In genomic region chr3:186099178-186099577, GRCh38 we compare ENCODE assay signal across 7 cellular contexts. TPM values are rescaled to one million over a fixed set of nuclear protein-coding genes. Genes with fewer than 3 reads are reported as not detected.
A peak's percentile ranks its signal among the peaks of the same experiment; 100 is the strongest.
DNase-seq lines count a peak whose midpoint lies in the region; TF ChIP-seq lines count a peak whose summit lies in the region.

No MANE protein-coding gene starts in this region.

- TF ChIP-seq CTCF in HEK293 (tag by site-specific recombination; IDR thresholded peaks at IDR 0.05) (no peak), stomach (IDR thresholded peaks at IDR 0.05) (no peak)

- peaks cover 84% of the 10 kb centered on the region for H3K27me3 Mint-ChIP-seq in T-helper 2 cell treated with Interferon-gamma antibody and Interleukin-4, amounts not matched to agents 5 μg/mL and 100 μg/mL, for 36 hours (ENCODE audit: low read depth)

- POLR2A ChIA-PET in HEK293 (lab: Yijun Ruan, JAX): no interaction called here

- no peak overlapping the region for H3K27ac Mint-ChIP-seq in T-helper 2 cell treated with Interferon-gamma antibody and Interleukin-4, amounts not matched to agents 5 μg/mL and 100 μg/mL, for 36 hours

- intact Hi-C loops in head of caudate nucleus (cut with DNase I): loop anchor here (5.0 kb wide), 1 partner anchor 52 kb away; no protein-coding TSS in a partner anchor
- intact Hi-C loops in stomach (cut with DNase I; ENCODE audit: low total_unique reads): no loop called here

- H3K4me1 Mint-ChIP-seq in T-helper 2 cell treated with Interferon-gamma antibody and Interleukin-4, amounts not matched to agents 5 μg/mL and 100 μg/mL, for 36 hours (ENCODE audit: low read depth): no peaks in the 10 kb centered on the region

- TF ChIP-seq EP300 in stomach (IDR thresholded peaks at IDR 0.05): no peak

- DNase-seq in SJCRH30 (peak; percentile 72 to 83), head of caudate nucleus (peak in 26 of 42 donors; percentile 15 to 80 (median 46)), stomach (peak; percentile 56), ecto neural progenitor cell (ENCODE audit: low spot score) (no peak), iPS-NIHi7 (ENCODE audit: extremely low spot score) (no peak)
- no peak for DNase-seq in T-helper 2 cell treated with Interferon-gamma antibody and Interleukin-4, amounts not matched to agents 5 μg/mL and 100 μg/mL, for 36 hours (ENCODE audit: low spot score)

- H3K9me3 Mint-ChIP-seq in T-helper 2 cell treated with Interferon-gamma antibody and Interleukin-4, amounts not matched to agents 5 μg/mL and 100 μg/mL, for 36 hours: no peaks in the 10 kb centered on the region

- H3K9me3 ChIP-seq in HEK293 (ENCODE audit: control insufficient read depth, insufficient read depth, low read depth, low read length) (no peaks in the 10 kb centered on the region), SJCRH30 (replicated peaks) (no peaks in the 10 kb centered on the region), stomach (no peaks in the 10 kb centered on the region)

- no peaks in the 10 kb centered on the region for H3K36me3 ChIP-seq in HEK293 (ENCODE audit: control insufficient read depth in 2 of 2, insufficient read depth in 1 of 2, low read length in 2 of 2)
- H3K36me3 ChIP-seq in SJCRH30: peaks cover 19% of the 10 kb centered on the region
- H3K36me3 ChIP-seq in stomach: no peaks in the 10 kb centered on the region

- H3K27ac ChIP-seq in HEK293 (ENCODE audit: extremely low read depth, low read depth, low read length) (no peak overlapping the region), SJCRH30 (peak overlapping the region; percentile 70), stomach (peak overlapping the region in 1 of 5 donors; percentile 54)

- TF ChIP-seq POLR2A in stomach (IDR thresholded peaks at IDR 0.05): no peak

- no peaks in the 10 kb centered on the region for H3K27me3 ChIP-seq in SJCRH30
- H3K27me3 ChIP-seq in stomach: peaks cover 0 to 51% (median 0%) of the 10 kb centered on the region in 3 donors

- H3K4me3 ChIP-seq in HEK293 (ENCODE audit: low read depth, low read length): no peak overlapping the region
- peak overlapping the region; percentile 53; the same call in 1 of the 2 replicates for H3K4me3 ChIP-seq in SJCRH30
- no peak overlapping the region for H3K4me3 ChIP-seq in stomach

- CTCF ChIA-PET in HEK293 (lab: Yijun Ruan, JAX): interaction anchor here (1.0 kb wide), 2 partner anchors 112 to 178 kb away, joined by 3 read pairs; no protein-coding TSS in a partner anchor

- H3K36me3 Mint-ChIP-seq in T-helper 2 cell treated with Interferon-gamma antibody and Interleukin-4, amounts not matched to agents 5 μg/mL and 100 μg/mL, for 36 hours (ENCODE audit: low read depth): no peaks in the 10 kb centered on the region

- H3K4me1 ChIP-seq in HEK293 (ENCODE audit: control insufficient read depth, insufficient read depth, low read length) (peaks cover 19% of the 10 kb centered on the region; the same call in 1 of the 2 replicates), SJCRH30 (peaks cover 33% of the 10 kb centered on the region), stomach (peaks cover 18 to 42% (median 33%) of the 10 kb centered on the region in 4 donors)

- 33 to 53% (median 38%) methylated on average over 5 of the region's 5 CpGs for WGBS in stomach, 5 donors

- no peak overlapping the region for H3K4me3 Mint-ChIP-seq in T-helper 2 cell treated with Interferon-gamma antibody and Interleukin-4, amounts not matched to agents 5 μg/mL and 100 μg/mL, for 36 hours

TF ChIP-seq in HEK293, 187 proteins besides CTCF, POLR2A, EP300 and RAD21 (continues in another document):
- TF ChIP-seq, protein P1, sequence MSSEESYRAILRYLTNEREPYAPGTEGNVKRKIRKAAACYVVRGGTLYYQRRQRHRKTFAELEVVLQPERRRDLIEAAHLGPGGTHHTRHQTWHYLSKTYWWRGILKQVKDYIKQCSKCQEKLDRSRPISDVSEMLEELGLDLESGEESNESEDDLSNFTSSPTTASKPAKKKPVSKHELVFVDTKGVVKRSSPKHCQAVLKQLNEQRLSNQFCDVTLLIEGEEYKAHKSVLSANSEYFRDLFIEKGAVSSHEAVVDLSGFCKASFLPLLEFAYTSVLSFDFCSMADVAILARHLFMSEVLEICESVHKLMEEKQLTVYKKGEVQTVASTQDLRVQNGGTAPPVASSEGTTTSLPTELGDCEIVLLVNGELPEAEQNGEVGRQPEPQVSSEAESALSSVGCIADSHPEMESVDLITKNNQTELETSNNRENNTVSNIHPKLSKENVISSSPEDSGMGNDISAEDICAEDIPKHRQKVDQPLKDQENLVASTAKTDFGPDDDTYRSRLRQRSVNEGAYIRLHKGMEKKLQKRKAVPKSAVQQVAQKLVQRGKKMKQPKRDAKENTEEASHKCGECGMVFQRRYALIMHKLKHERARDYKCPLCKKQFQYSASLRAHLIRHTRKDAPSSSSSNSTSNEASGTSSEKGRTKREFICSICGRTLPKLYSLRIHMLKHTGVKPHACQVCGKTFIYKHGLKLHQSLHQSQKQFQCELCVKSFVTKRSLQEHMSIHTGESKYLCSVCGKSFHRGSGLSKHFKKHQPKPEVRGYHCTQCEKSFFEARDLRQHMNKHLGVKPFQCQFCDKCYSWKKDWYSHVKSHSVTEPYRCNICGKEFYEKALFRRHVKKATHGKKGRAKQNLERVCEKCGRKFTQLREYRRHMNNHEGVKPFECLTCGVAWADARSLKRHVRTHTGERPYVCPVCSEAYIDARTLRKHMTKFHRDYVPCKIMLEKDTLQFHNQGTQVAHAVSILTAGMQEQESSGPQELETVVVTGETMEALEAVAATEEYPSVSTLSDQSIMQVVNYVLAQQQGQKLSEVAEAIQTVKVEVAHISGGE (tag by site-specific recombination; conservative IDR thresholded peaks at IDR 0.05; ENCODE audit: low read depth): no peak
- TF ChIP-seq YY2 (tag by site-specific recombination; IDR thresholded peaks at IDR 0.05) (no peak), ZNF843 (tag by site-specific recombination; IDR thresholded peaks at IDR 0.05) (no peak), ZNF660 (tag by site-specific recombination; IDR thresholded peaks at IDR 0.05) (peak; percentile 51; the same call in 1 of the 2 replicates), ZNF18 (tag by site-specific recombination; IDR thresholded peaks at IDR 0.05) (no peak), OSR2 (tag by site-specific recombination; IDR thresholded peaks at IDR 0.05) (no peak), ZNF837 (tag by site-specific recombination; IDR thresholded peaks at IDR 0.05) (no peak), ZEB2 (tag by site-specific recombination; IDR thresholded peaks at IDR 0.05) (0 out of 2 replicates have a peak, but pooled peaks have one; percentile 36), ZNF776 (tag by site-specific recombination; IDR thresholded peaks at IDR 0.05; ENCODE audit: borderline replicate concordance) (no peak), ZNF664 (tag by site-specific recombination; IDR thresholded peaks at IDR 0.05) (peak; percentile 75), ZNF623 (tag by site-specific recombination; IDR thresholded peaks at IDR 0.05) (no peak), ZBTB17 (tag by site-specific recombination; IDR thresholded peaks at IDR 0.05) (0 out of 2 replicates have a peak, but pooled peaks have one; percentile 36), FEZF1 (tag by site-specific recombination; IDR thresholded peaks at IDR 0.05) (peak; percentile 63), ZNF518A (tag by site-specific recombination; conservative IDR thresholded peaks at IDR 0.05; ENCODE audit: low read depth) (no peak)

RNA-seq across cellular contexts. Expression of gene ETV5, which starts 9.7 kb away (rescaled TPM):
- 62.8 and 64.7 TPM in 2 replicates for total RNA-seq in SJCRH30 (2014; rRNA removed; shearing (Covaris generic))
- total RNA-seq in stomach: 100 to 1,000 TPM in 1 of 5 donors, 10 to 100 TPM in 3, 1 to 10 TPM in 1; 2.9 to 343 (median 28.6) TPM
- polyA plus RNA-seq in stomach: 1 to 10 TPM; 3.2 to 7.3 (median 5.7) TPM

Comparison
In these comparisons a context has a peak if more than half of its experiments do, and no peak if none do; other contexts are left out.
1. DNase-seq: peak in SJCRH30 (2 of 2), head of caudate nucleus (26 of 42) and stomach (single experiment); none in ecto neural progenitor cell (single experiment), iPS-NIHi7 (single experiment) and T-helper 2 cell treated with Interferon-gamma antibody and Interleukin-4, amounts not matched to agents 5 μg/mL and 100 μg/mL, for 36 hours (single experiment).